ENCODE assay signal across 20 cellular contexts in genomic region chr20:52948491-52948890, GRCh38.
"Had no signal": no experiment of that assay in that cellular context is flagged by ENCODE, and none has a peak within 500 bp of the region (broad histone marks: within the 10 kb centered on the region; RNA-seq: fewer than 3 reads in every experiment).

No MANE protein-coding gene starts in this region.

- ATAC-seq: activated CD4-positive, alpha-beta T cell treated with anti-CD3 and anti-CD28 coated beads for 36 hours; activated T-cell treated with anti-CD3 and anti-CD28 coated beads, Interleukin-2, amount 50 U/mL, for 4 hours; heart left ventricle; left cardiac atrium; WTC11 had no signal

- H3K9me3 Mint-ChIP-seq: activated T-cell treated with anti-CD3 and anti-CD28 coated beads, Interleukin-2, amount 50 U/mL, for 4 hours had no signal

- DNase-seq: activated CD4-positive, alpha-beta T cell treated with anti-CD3 and anti-CD28 coated beads for 36 hours; activated CD4-positive, alpha-beta T cell treated with anti-CD3 and anti-CD28 coated beads, Interleukin-2, amount 50 U/mL, for 4 hours; activated CD8-positive, alpha-beta memory T cell treated with anti-CD3 and anti-CD28 coated beads for 24 hours; activated CD8-positive, alpha-beta memory T cell treated with anti-CD3 and anti-CD28 coated beads, Interleukin-2, amount 50 U/mL, for 4 hours; activated naive CD4-positive, alpha-beta T cell treated with Interleukin-2 at 50 U/mL for 16 hours; activated naive CD8-positive, alpha-beta T cell treated with anti-CD3 and anti-CD28 coated beads, Interleukin-2, amount 10 ng/mL, durations not matched to agents 7 days and 5 days; activated T-cell treated with anti-CD3 and anti-CD28 coated beads, Interleukin-2, amount 50 U/mL, for 4 hours; amniotic stem cell; heart left ventricle; left cardiac atrium; naive B cell; retina; stimulated activated CD4-positive, alpha-beta T cell treated with anti-CD3 and anti-CD28 coated beads, Interleukin-4, amount 100 ng/mL, for 1 hour; stimulated activated naive CD4-positive, alpha-beta T cell; T-helper 1 cell had no signal

- H3K27ac Mint-ChIP-seq: activated CD4-positive, alpha-beta T cell treated with anti-CD3 and anti-CD28 coated beads for 36 hours; activated naive CD8-positive, alpha-beta T cell treated with anti-CD3 and anti-CD28 coated beads, Interleukin-2, amount 10 ng/mL, durations not matched to agents 7 days and 5 days; naive B cell; type B pancreatic cell; WTC11 had no signal

- H3K36me3 Mint-ChIP-seq: activated naive CD8-positive, alpha-beta T cell treated with anti-CD3 and anti-CD28 coated beads, Interleukin-2, amount 10 ng/mL, durations not matched to agents 7 days and 5 days; naive B cell; type B pancreatic cell; WTC11 had no signal

- H3K9me3 ChIP-seq: thoracic aorta, vagina had no signal

- H3K4me1 ChIP-seq: heart left ventricle had no signal

- H3K4me1 Mint-ChIP-seq: activated naive CD8-positive, alpha-beta T cell treated with anti-CD3 and anti-CD28 coated beads, Interleukin-2, amount 10 ng/mL, durations not matched to agents 7 days and 5 days; naive B cell; neural crest cell; WTC11 had no signal

- H3K27me3 Mint-ChIP-seq: activated naive CD8-positive, alpha-beta T cell treated with anti-CD3 and anti-CD28 coated beads, Interleukin-2, amount 10 ng/mL, durations not matched to agents 7 days and 5 days had no signal

- H3K36me3 ChIP-seq: heart left ventricle, thoracic aorta, vagina had no signal

- H3K4me3 ChIP-seq: heart left ventricle, thoracic aorta, vagina had no signal

- H3K4me3 Mint-ChIP-seq: activated CD4-positive, alpha-beta T cell treated with anti-CD3 and anti-CD28 coated beads for 36 hours; activated naive CD8-positive, alpha-beta T cell treated with anti-CD3 and anti-CD28 coated beads, Interleukin-2, amount 10 ng/mL, durations not matched to agents 7 days and 5 days; activated T-cell treated with anti-CD3 and anti-CD28 coated beads, Interleukin-2, amount 50 U/mL, for 4 hours; neural crest cell; type B pancreatic cell; WTC11 had no signal

- H3K27ac ChIP-seq: heart left ventricle, thoracic aorta, vagina had no signal

- H3K27me3 ChIP-seq: heart left ventricle, vagina had no signal
